13 cellular contexts compared by ENCODE assay signal in the genomic region with DNA sequence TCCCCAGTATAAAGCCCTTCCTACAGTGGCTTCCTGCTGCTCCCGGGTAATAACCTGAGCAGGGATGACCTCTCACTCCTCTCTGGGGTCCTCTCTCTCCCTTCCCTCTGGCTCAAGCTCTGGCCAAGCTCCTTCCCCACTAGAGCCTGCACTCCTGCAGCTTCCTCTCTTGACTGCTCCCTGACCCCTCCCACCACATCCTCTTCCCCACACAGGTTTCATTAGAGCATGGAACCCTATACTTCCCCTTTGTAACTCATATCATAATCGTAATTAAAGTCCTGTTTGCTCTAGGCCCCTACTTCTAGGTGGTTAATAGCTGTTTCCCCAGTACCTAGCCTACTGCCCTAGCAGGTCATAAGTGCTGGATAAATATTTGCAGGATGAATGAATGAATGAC.
DNase-seq lines count a peak whose midpoint lies in the region; ATAC-seq and TF ChIP-seq lines count a peak whose summit lies in the region.
"Had no signal": no experiment of that assay in that cellular context is flagged by ENCODE, and none has a peak within 500 bp of the region (broad histone marks: within the 10 kb centered on the region; RNA-seq: fewer than 3 reads in every experiment).

No MANE protein-coding gene starts in this region.

- H3K4me1 Mint-ChIP-seq in T-helper 17 cell (no peaks in the 10 kb centered on the region), progenitor cell of endocrine pancreas (ENCODE audit: low read depth) (no peaks in the 10 kb centered on the region)
- H3K4me1 Mint-ChIP-seq: activated CD8-positive, alpha-beta memory T cell treated with anti-CD3 and anti-CD28 coated beads, Interleukin-2, amount 10 ng/mL, durations not matched to agents 7 days and 5 days; CD4-positive, alpha-beta memory T cell had no signal

- no peak overlapping the region for H2AFZ ChIP-seq in Karpas-422 (ENCODE audit: low read length)

- ATAC-seq in T-helper 17 cell: peak; percentile 46
- ATAC-seq: activated CD8-positive, alpha-beta memory T cell treated with anti-CD3 and anti-CD28 coated beads, Interleukin-2, amount 10 ng/mL, durations not matched to agents 7 days and 5 days had no signal

- H3K27ac ChIP-seq in Karpas-422 (ENCODE audit: low read length): no peak overlapping the region
- H3K27ac ChIP-seq: KMS-11 had no signal

- H3K4me3 Mint-ChIP-seq in T-helper 17 cell: no peak overlapping the region
- H3K4me3 Mint-ChIP-seq in progenitor cell of endocrine pancreas (ENCODE audit: low read depth): no peak overlapping the region
- H3K4me3 Mint-ChIP-seq: activated CD8-positive, alpha-beta memory T cell treated with anti-CD3 and anti-CD28 coated beads, Interleukin-2, amount 10 ng/mL, durations not matched to agents 7 days and 5 days; activated naive CD4-positive, alpha-beta T cell treated with anti-CD3 and anti-CD28 coated beads for 36 hours; CD4-positive, alpha-beta memory T cell; nephron progenitor cell had no signal

- peaks cover 25% of the 10 kb centered on the region for H3K27me3 Mint-ChIP-seq in T-helper 17 cell
- H3K27me3 Mint-ChIP-seq in progenitor cell of endocrine pancreas: no peaks in the 10 kb centered on the region

- H3K36me3 ChIP-seq in Karpas-422 (ENCODE audit: insufficient read depth, low read length): no peaks in the 10 kb centered on the region

- H3K9ac ChIP-seq in Karpas-422 (ENCODE audit: low read length): no peak overlapping the region
- H3K9ac ChIP-seq: KMS-11 had no signal

- DNase-seq in GM12865 (ENCODE audit: low read depth): peak; percentile 42
- DNase-seq in Karpas-422: peak; percentile 49
- no peak for DNase-seq in T-helper 17 cell
- no peak for DNase-seq in progenitor cell of endocrine pancreas (ENCODE audit: low spot score, unreplicated experiment)
- DNase-seq in DMS79 (lab: John Stamatoyannopoulos, UW): no peak
- no peak for DNase-seq in GM19238 (ENCODE audit: insufficient read length, low spot score)
- no peak for DNase-seq in middle frontal gyrus (ENCODE audit: extremely low spot score, low spot score)
- DNase-seq: activated CD8-positive, alpha-beta memory T cell treated with anti-CD3 and anti-CD28 coated beads, Interleukin-2, amount 10 ng/mL, durations not matched to agents 7 days and 5 days; activated naive CD4-positive, alpha-beta T cell treated with anti-CD3 and anti-CD28 coated beads for 36 hours; CD4-positive, alpha-beta memory T cell; kidney glomerular epithelial cell; nephron progenitor cell had no signal

- H3K27ac Mint-ChIP-seq in T-helper 17 cell (no peak overlapping the region), progenitor cell of endocrine pancreas (peak overlapping the region; percentile 68)
- H3K27ac Mint-ChIP-seq: activated CD8-positive, alpha-beta memory T cell treated with anti-CD3 and anti-CD28 coated beads, Interleukin-2, amount 10 ng/mL, durations not matched to agents 7 days and 5 days; activated naive CD4-positive, alpha-beta T cell treated with anti-CD3 and anti-CD28 coated beads for 36 hours; CD4-positive, alpha-beta memory T cell; nephron progenitor cell had no signal

- H3K36me3 Mint-ChIP-seq in T-helper 17 cell (ENCODE audit: low read depth): no peaks in the 10 kb centered on the region
- H3K36me3 Mint-ChIP-seq in progenitor cell of endocrine pancreas (ENCODE audit: insufficient read depth): peaks cover 2% of the 10 kb centered on the region
- H3K36me3 Mint-ChIP-seq: CD4-positive, alpha-beta memory T cell had no signal

- no peaks in the 10 kb centered on the region for H4K20me1 ChIP-seq in Karpas-422 (ENCODE audit: insufficient read depth, low read depth, low read length)

- H3K9me3 ChIP-seq in Karpas-422 (ENCODE audit: low read length) (no peaks in the 10 kb centered on the region), T-helper 17 cell (ENCODE audit: control insufficient read depth, low read length, poor library complexity, severe bottlenecking) (no peaks in the 10 kb centered on the region)

- H3K4me1 ChIP-seq in Karpas-422 (ENCODE audit: low read length): no peaks in the 10 kb centered on the region

- H3K9me2 ChIP-seq in Karpas-422 (replicated peaks; ENCODE audit: insufficient read depth, low read length): no peaks in the 10 kb centered on the region

- TF ChIP-seq CTCF in GM12865 (IDR thresholded peaks at IDR 0.05; ENCODE audit: insufficient read depth, low read depth, low read length, missing control alignments) (no peak), progenitor cell of endocrine pancreas (IDR thresholded peaks at IDR 0.05; ENCODE audit: unreplicated experiment) (no peak)

- no peak overlapping the region for H3K4me2 ChIP-seq in Karpas-422 (ENCODE audit: low read depth, low read length, poor library complexity, severe bottlenecking)
- H3K4me2 ChIP-seq: KMS-11 had no signal

- no peaks in the 10 kb centered on the region for H3K79me2 ChIP-seq in Karpas-422 (ENCODE audit: low read length)

- H3K27me3 ChIP-seq in Karpas-422 (ENCODE audit: low read length): no peaks in the 10 kb centered on the region

- H3K9me3 Mint-ChIP-seq in progenitor cell of endocrine pancreas (ENCODE audit: low read depth): peaks cover 8% of the 10 kb centered on the region

- H3K4me3 ChIP-seq in GM12865 (ENCODE audit: low read depth, low read length) (no peak overlapping the region), Karpas-422 (ENCODE audit: low read length) (no peak overlapping the region)

Comparison
In these comparisons a context has a peak if more than half of its experiments do, and no peak if none do; other contexts are left out.
1. DNase-seq: peak in GM12865 (single experiment) and Karpas-422 (single experiment); none in T-helper 17 cell (0 of 3), progenitor cell of endocrine pancreas (single experiment), DMS79 (single experiment), GM19238 (single experiment) and middle frontal gyrus (single experiment).